8 cellular contexts compared by ENCODE assay signal in genomic region chr7:149427893-149428292, GRCh38.
"Had no signal": no experiment of that assay in that cellular context is flagged by ENCODE, and none has a peak within 500 bp of the region (broad histone marks: within the 10 kb centered on the region; RNA-seq: fewer than 3 reads in every experiment).

No MANE protein-coding gene starts in this region.

- ATAC-seq: GM12878 had no signal

- FAIRE-seq: G401.6, GM12878, GM12891, GM12892, GM18507, GM19239 had no signal

- H3K4me3 ChIP-seq: GM12878 had no signal

- DNase-seq: GDM1, GF-D8 had no signal
